8 cellular contexts compared by ENCODE assay signal in genomic region chr4:99405433-99406115, GRCh38. TPM values are rescaled to one million over a fixed set of nuclear protein-coding genes. Genes with fewer than 3 reads are reported as not detected.
DNase-seq lines count a peak whose midpoint lies in the region; ATAC-seq lines count a peak whose summit lies in the region.

No MANE protein-coding gene starts in this region.

- H3K9ac ChIP-seq in GM23248 = peak overlapping the region; percentile 59

- H3K36me3 ChIP-seq in GM23248 (ENCODE audit: low read depth) = no peaks in the 10 kb centered on the region

- 38 to 43% methylated on average over 6 of the region's 6 CpGs for WGBS in GM23248 (ENCODE audit: low coverage in 1 of 2, low lambda C conversion rate in 2 of 2, missing lambda C conversion rate in 2 of 2), 2 experiments

- H2AFZ ChIP-seq in GM23248 = peak overlapping the region; percentile 37; the same call in 1 of the 2 replicates

- H3K4me3 ChIP-seq in GM23248 = no peak overlapping the region

- no peaks in the 10 kb centered on the region for H4K20me1 ChIP-seq in GM23248 (ENCODE audit: insufficient read depth)

- no peaks in the 10 kb centered on the region for H3K79me2 ChIP-seq in GM23248 (ENCODE audit: insufficient read depth)

- in situ Hi-C loops in GM23248 (cut with MboI) = loop anchor here (10.0 to 25.0 kb wide), 3 partner anchors 201 to 943 kb away; no protein-coding TSS in a partner anchor

- H3K4me2 ChIP-seq in GM23248 (ENCODE audit: unreplicated experiment) = peak overlapping the region; percentile 56

- peak overlapping the region; percentile 82 for H3K27ac ChIP-seq in GM23248

- H3K4me1 ChIP-seq in GM23248 (ENCODE audit: insufficient read depth) = peaks cover 22% of the 10 kb centered on the region

- H3F3A ChIP-seq in GM23248 (ENCODE audit: insufficient read depth) = peaks cover 21% of the 10 kb centered on the region

- no peaks in the 10 kb centered on the region for H3K9me2 ChIP-seq in GM23248 (ENCODE audit: insufficient read depth)

- H3K27me3 ChIP-seq in GM23248 (replicated peaks; ENCODE audit: insufficient read depth) = no peaks in the 10 kb centered on the region

- H3K9me3 ChIP-seq in GM23248 (ENCODE audit: low read depth) = no peaks in the 10 kb centered on the region

- ATAC-seq in left lobe of liver (peak; percentile 80), GM19023 (IDR thresholded peaks at IDR 0.05; ENCODE audit: unreplicated experiment) (no peak)

- DNase-seq in Ammon's horn (ENCODE audit: low spot score) = peak; percentile 83
- peak; percentile 83 for DNase-seq in GM23248
- peak; percentile 70 for DNase-seq in NCI-H2227 (lab: John Stamatoyannopoulos, UW; ENCODE audit: unreplicated experiment)
- DNase-seq in activated CD4-positive, alpha-beta T cell treated with anti-CD3 and anti-CD28 coated beads for 24 hours (ENCODE audit: low read depth in 2 of 2) = peak; percentile 54 to 58
- DNase-seq in cerebellum (ENCODE audit: low spot score) = peak; percentile 17
- peak; percentile 75 for DNase-seq in left lobe of liver (ENCODE audit: low spot score)
- DNase-seq in stimulated activated CD4-positive, alpha-beta T cell treated with anti-CD3 and anti-CD28 coated beads, TNF-alpha, amount 100 ng/mL, for 1 hour (ENCODE audit: low read depth in 3 of 3, low spot score in 1 of 3) = peak; percentile 10 to 32 (median 21)

RNA-seq across cellular contexts. Expression of gene ADH7, which starts 29.6 kb away (rescaled TPM):
- total RNA-seq in GM23248 (2014; rRNA removed; shearing (Covaris generic)) = not detected in 2 replicates
- not detected in 2 replicates for polyA plus RNA-seq in GM23248 (2016; fragmentation: Nextera tagmentation; extraction: Ambion mirVana)
- total RNA-seq in cerebellum (not detected), left lobe of liver (not detected)

RNA-seq across cellular contexts. Expression of gene ADH1C, which starts 53.0 kb away (rescaled TPM):
- not detected in 2 replicates for total RNA-seq in GM23248 (2014; rRNA removed; shearing (Covaris generic))
- polyA plus RNA-seq in GM23248 (2016; fragmentation: Nextera tagmentation; extraction: Ambion mirVana) = not detected in 2 replicates
- total RNA-seq in cerebellum (1.1 TPM), left lobe of liver (522 TPM)

Comparison
In these comparisons a context has a peak if more than half of its experiments do, and no peak if none do; other contexts are left out.
1. DNase-seq: peak in every context shown above with its lines; median percentile 83 in Ammon's horn; 83 in GM23248; 75 in left lobe of liver; 70 in NCI-H2227; 56 in activated CD4-positive, alpha-beta T cell treated with anti-CD3 and anti-CD28 coated beads for 24 hours; 21 in stimulated activated CD4-positive, alpha-beta T cell treated with anti-CD3 and anti-CD28 coated beads, TNF-alpha, amount 100 ng/mL, for 1 hour; 17 in cerebellum.
2. RNA of gene ADH1C, which starts 53.0 kb away (total RNA-seq): 522 TPM in left lobe of liver (single experiment); 1.1 TPM in cerebellum (single experiment) and not detected in GM23248; every median in the first group is over 100 times any median in the second.